Comparison of ENCODE assay signal across 8 cellular contexts in genomic region chr19:57947088-57947418, GRCh38. TPM values are rescaled to one million over a fixed set of nuclear protein-coding genes. Genes with fewer than 3 reads are reported as not detected.
DNase-seq lines count a peak whose midpoint lies in the region; ATAC-seq and TF ChIP-seq lines count a peak whose summit lies in the region.

No MANE protein-coding gene starts in this region.

- TF ChIP-seq CTCF in endodermal cell (conservative IDR thresholded peaks at IDR 0.05) (no peak), neural progenitor cell (IDR thresholded peaks at IDR 0.05) (no peak)

- H3K79me2 ChIP-seq in Karpas-422 (ENCODE audit: low read length) (peaks cover 27% of the 10 kb centered on the region), neural progenitor cell (ENCODE audit: low read depth) (peaks cover 52% of the 10 kb centered on the region)

- ATAC-seq in HG03135 (IDR thresholded peaks at IDR 0.05; ENCODE audit: unreplicated experiment): no peak
- ATAC-seq in HG03139 (IDR thresholded peaks at IDR 0.05; ENCODE audit: unreplicated experiment): no peak
- no peak for ATAC-seq in HG02642 (IDR thresholded peaks at IDR 0.05; ENCODE audit: poor library complexity, unreplicated experiment)

- peaks cover 37% of the 10 kb centered on the region for H3K36me3 Mint-ChIP-seq in endodermal cell (ENCODE audit: low read depth)
- H3K36me3 Mint-ChIP-seq in neural progenitor cell: peaks cover 46% of the 10 kb centered on the region

- H3F3A ChIP-seq in neural progenitor cell (ENCODE audit: low read depth): no peaks in the 10 kb centered on the region

- H3K27me3 Mint-ChIP-seq in endodermal cell (ENCODE audit: insufficient read depth) (peaks cover 8% of the 10 kb centered on the region), neural progenitor cell (ENCODE audit: insufficient read depth, low read depth) (peaks cover 6% of the 10 kb centered on the region)

- H3K36me3 ChIP-seq in Karpas-422 (ENCODE audit: insufficient read depth, low read length) (peaks cover 15% of the 10 kb centered on the region), endodermal cell (ENCODE audit: control insufficient read depth, insufficient read depth, low read length) (peaks cover 33% of the 10 kb centered on the region), neural progenitor cell (peaks cover 3% of the 10 kb centered on the region)

- peaks cover 58% of the 10 kb centered on the region for H3K9me3 ChIP-seq in Karpas-422 (ENCODE audit: low read length)
- H3K9me3 ChIP-seq in endodermal cell (ENCODE audit: control insufficient read depth, low read length): peaks cover 46% of the 10 kb centered on the region
- H3K9me3 ChIP-seq in neural progenitor cell (ENCODE audit: low read depth): no peaks in the 10 kb centered on the region

- no peaks in the 10 kb centered on the region for H3K9me2 ChIP-seq in Karpas-422 (replicated peaks; ENCODE audit: insufficient read depth, low read length)

- H3K4me3 Mint-ChIP-seq in endodermal cell (peak overlapping the region; percentile 90), neural progenitor cell (peak overlapping the region; percentile 96)

- peak overlapping the region; percentile 74 for H3K9ac ChIP-seq in Karpas-422 (ENCODE audit: low read length)
- peak overlapping the region; percentile 80 for H3K9ac ChIP-seq in endodermal cell (ENCODE audit: extremely low read depth, low read length, poor library complexity, severe bottlenecking)
- peak overlapping the region; percentile 92 for H3K9ac ChIP-seq in neural progenitor cell

- H3K27ac ChIP-seq in Karpas-422 (ENCODE audit: low read length): no peak overlapping the region
- H3K27ac ChIP-seq in endodermal cell (ENCODE audit: low read depth, low read length): peak overlapping the region; percentile 72
- no peak overlapping the region for H3K27ac ChIP-seq in neural progenitor cell

- DNase-seq in Daoy (ENCODE audit: low read depth) (peak; percentile 10), Karpas-422 (no peak), endodermal cell (no peak), neural progenitor cell (ENCODE audit: low spot score) (no peak), DMS79 (lab: John Stamatoyannopoulos, UW) (no peak)

- no peaks in the 10 kb centered on the region for H4K20me1 ChIP-seq in Karpas-422 (ENCODE audit: insufficient read depth, low read depth, low read length)
- no peaks in the 10 kb centered on the region for H4K20me1 ChIP-seq in neural progenitor cell (ENCODE audit: low read depth)

- H3K4me1 Mint-ChIP-seq in endodermal cell (peaks cover 9% of the 10 kb centered on the region), neural progenitor cell (peaks cover 8% of the 10 kb centered on the region)

- H2AFZ ChIP-seq in Karpas-422 (ENCODE audit: low read length) (no peak overlapping the region), neural progenitor cell (replicated peaks) (peak overlapping the region; percentile 98)

- H3K4me3 ChIP-seq in Karpas-422 (ENCODE audit: low read length) (peak overlapping the region; percentile 73), endodermal cell (ENCODE audit: low read length) (peak overlapping the region; percentile 96), neural progenitor cell (peak overlapping the region; percentile 98)

- H3K4me1 ChIP-seq in Karpas-422 (ENCODE audit: low read length) (peaks cover 6% of the 10 kb centered on the region; the same call in 1 of the 2 replicates), endodermal cell (ENCODE audit: control insufficient read depth, insufficient read depth, low read length) (no peaks in the 10 kb centered on the region), neural progenitor cell (peaks cover 10% of the 10 kb centered on the region)

- peak overlapping the region; percentile 63 for H3K4me2 ChIP-seq in Karpas-422 (ENCODE audit: low read depth, low read length, poor library complexity, severe bottlenecking)
- H3K4me2 ChIP-seq in neural progenitor cell: peak overlapping the region; percentile 83

- peaks cover 2% of the 10 kb centered on the region; the same call in 1 of the 2 replicates for H3K27me3 ChIP-seq in Karpas-422 (ENCODE audit: low read length)
- no peaks in the 10 kb centered on the region for H3K27me3 ChIP-seq in endodermal cell (ENCODE audit: control insufficient read depth, insufficient read depth, low read length, poor library complexity, severe bottlenecking)
- no peaks in the 10 kb centered on the region for H3K27me3 ChIP-seq in neural progenitor cell

- H3K27ac Mint-ChIP-seq in endodermal cell (no peak overlapping the region), neural progenitor cell (no peak overlapping the region)

- 1 to 4% methylated on average over 3 to 18 of the region's 18 CpGs for WGBS in endodermal cell (ENCODE audit: insufficient coverage in 1 of 2, insufficient read length in 1 of 2), 2 experiments

- H3K9me3 Mint-ChIP-seq in endodermal cell (peaks cover 74% of the 10 kb centered on the region), neural progenitor cell (peaks cover 73% of the 10 kb centered on the region)

RNA-seq across cellular contexts. Expression of gene ZNF256, which starts 0.5 kb away (rescaled TPM):
- 2.9 and 4.4 TPM in 2 replicates for total RNA-seq in Daoy (2014; rRNA removed; shearing (Covaris generic))
- 0.75 and 3.8 TPM in 2 replicates for total RNA-seq in Karpas-422 (2014; rRNA removed; shearing (Covaris generic); ENCODE audit: low replicate concordance)
- total RNA-seq in endodermal cell: 10 to 100 TPM; 10.4 to 11.0 TPM
- polyA plus RNA-seq in endodermal cell (2013, experiment 1 of 2): 12.0 TPM
- polyA plus RNA-seq in endodermal cell (2013, experiment 2 of 2): 9.8 TPM
- 15.9 and 23.2 TPM in 2 replicates for total RNA-seq in neural progenitor cell (ENCODE audit: low replicate concordance)

RNA-seq across cellular contexts. Expression of gene ZNF418, which starts 11.9 kb away (rescaled TPM):
- total RNA-seq in Daoy (2014; rRNA removed; shearing (Covaris generic)): 2.5 and 6.2 TPM in 2 replicates
- 0.14 and 0.22 TPM in 2 replicates for total RNA-seq in Karpas-422 (2014; rRNA removed; shearing (Covaris generic); ENCODE audit: low replicate concordance)
- 10 to 100 TPM; 21.5 to 29.6 TPM for total RNA-seq in endodermal cell
- polyA plus RNA-seq in endodermal cell (2013, experiment 1 of 2): 13.4 TPM
- 10.1 TPM for polyA plus RNA-seq in endodermal cell (2013, experiment 2 of 2)
- 25.9 and 43.0 TPM in 2 replicates for total RNA-seq in neural progenitor cell (ENCODE audit: low replicate concordance)

RNA-seq across cellular contexts. Expression of gene C19orf18, which starts 27.3 kb away (rescaled TPM):
- total RNA-seq in Daoy (2014; rRNA removed; shearing (Covaris generic)): 0.11 TPM in 1 of 2 replicates, not detected in the other
- 0.56 and 1.4 TPM in 2 replicates for total RNA-seq in Karpas-422 (2014; rRNA removed; shearing (Covaris generic); ENCODE audit: low replicate concordance)
- total RNA-seq in endodermal cell (under 1 TPM; 0.40 to 0.51 TPM), neural progenitor cell (ENCODE audit: low replicate concordance) (0.15 TPM in 1 of 2 replicates, not detected in the other)
- 0.53 TPM for polyA plus RNA-seq in endodermal cell (2013, experiment 1 of 2)
- polyA plus RNA-seq in endodermal cell (2013, experiment 2 of 2): 1.0 TPM

RNA-seq across cellular contexts. Expression of gene ZNF417, which starts 30.7 kb away (rescaled TPM):
- total RNA-seq in Daoy (2014; rRNA removed; shearing (Covaris generic)): 5.9 and 7.4 TPM in 2 replicates
- 12.3 TPM in 2 replicates for total RNA-seq in Karpas-422 (2014; rRNA removed; shearing (Covaris generic); ENCODE audit: low replicate concordance)
- total RNA-seq in endodermal cell (10 to 100 TPM; 16.5 to 30.9 TPM), neural progenitor cell (ENCODE audit: low replicate concordance) (20.6 and 27.2 TPM in 2 replicates)
- polyA plus RNA-seq in endodermal cell (2013, experiment 1 of 2): 12.0 TPM
- 11.3 TPM for polyA plus RNA-seq in endodermal cell (2013, experiment 2 of 2)

RNA-seq across cellular contexts. Expression of gene ZNF606, which starts 55.6 kb away (rescaled TPM):
- 13.5 and 15.7 TPM in 2 replicates for total RNA-seq in Daoy (2014; rRNA removed; shearing (Covaris generic))
- 7.8 and 10.8 TPM in 2 replicates for total RNA-seq in Karpas-422 (2014; rRNA removed; shearing (Covaris generic); ENCODE audit: low replicate concordance)
- 10 to 100 TPM; 25.8 to 34.7 TPM for total RNA-seq in endodermal cell
- 22.0 TPM for polyA plus RNA-seq in endodermal cell (2013, experiment 1 of 2)
- 21.2 TPM for polyA plus RNA-seq in endodermal cell (2013, experiment 2 of 2)
- 48.7 and 50.9 TPM in 2 replicates for total RNA-seq in neural progenitor cell (ENCODE audit: low replicate concordance)
